ENCODE assay signal across 8 cellular contexts in the genomic region with DNA sequence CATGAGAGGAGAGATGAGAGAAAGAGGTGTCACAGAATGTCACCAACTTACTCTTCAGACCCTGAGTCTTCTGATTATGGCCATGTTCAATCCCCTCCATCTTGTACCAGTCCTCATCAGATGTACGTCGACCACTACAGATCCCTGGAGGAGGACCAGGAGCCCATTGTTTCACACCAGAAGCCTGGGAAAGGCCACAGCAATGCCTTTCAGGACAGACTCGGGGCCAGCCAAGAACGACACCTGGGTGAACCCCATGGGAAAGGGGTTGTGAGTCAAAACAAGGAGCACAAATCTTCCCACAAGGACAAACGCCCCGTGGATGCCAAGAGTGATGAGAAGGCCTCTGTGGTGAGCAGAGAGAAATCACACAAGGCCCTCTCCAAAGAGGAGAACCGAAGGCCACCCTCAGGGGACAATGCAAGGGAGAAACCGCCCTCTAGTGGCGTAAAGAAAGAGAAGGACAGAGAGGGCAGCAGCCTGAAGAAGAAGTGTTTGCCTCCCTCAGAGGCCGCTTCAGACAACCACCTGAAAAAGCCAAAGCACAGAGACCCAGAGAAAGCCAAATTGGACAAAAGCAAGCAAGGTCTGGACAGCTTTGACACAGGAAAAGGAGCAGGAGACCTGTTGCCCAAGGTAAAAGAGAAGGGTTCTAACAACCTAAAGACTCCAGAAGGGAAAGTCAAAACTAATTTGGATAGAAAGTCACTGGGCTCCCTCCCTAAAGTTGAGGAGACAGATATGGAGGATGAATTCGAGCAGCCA. TPM values are rescaled to one million over a fixed set of nuclear protein-coding genes. Genes with fewer than 3 reads are reported as not detected.
DNase-seq lines count a peak whose midpoint lies in the region; ATAC-seq, FAIRE-seq and TF ChIP-seq lines count a peak whose summit lies in the region.

No MANE protein-coding gene starts in this region.

- no peak for TF ChIP-seq EP300 in stomach (IDR thresholded peaks at IDR 0.05)

- H3K27ac ChIP-seq in keratinocyte (ENCODE audit: control insufficient read depth, insufficient read depth, low read length) (no peak overlapping the region), stomach (peak overlapping the region in 3 of 5 donors; percentile 15 to 36 (median 24))

- H3K4me1 ChIP-seq in keratinocyte (ENCODE audit: control insufficient read depth, extremely low read depth, insufficient read depth, low read length) (peaks cover 12% of the 10 kb centered on the region), stomach (peaks cover 28 to 56% (median 48%) of the 10 kb centered on the region in 4 donors)

- no peak overlapping the region for H3K9ac ChIP-seq in keratinocyte (ENCODE audit: control insufficient read depth, extremely low read depth, insufficient read depth, low read length)

- FAIRE-seq in keratinocyte (lab: Jason Lieb, UNC), result no peak

- H3K4me3 ChIP-seq in astrocyte of the cerebellum (ENCODE audit: low read depth, low read length) (no peak overlapping the region), keratinocyte (ENCODE audit: control insufficient read depth in 2 of 3, extremely low read depth in 1 of 3, insufficient read depth in 2 of 3, low read depth in 1 of 3, low read length in 3 of 3) (no peak overlapping the region), stomach (no peak overlapping the region)

- DNase-seq in DMS53 treated with DMSO at 0.1 percent for 48 hours (lab: John Stamatoyannopoulos, UW; ENCODE audit: unreplicated experiment), result peak; percentile 58
- DNase-seq in RKO (ENCODE audit: low spot score), result peak; percentile 68
- peak; percentile 24 for DNase-seq in astrocyte of the cerebellum (ENCODE audit: low read depth)
- no peak for DNase-seq in keratinocyte (ENCODE audit: low read depth, low spot score)
- DNase-seq in stomach, result peak; percentile 60

- 30 to 54% (median 38%) methylated on average over 11 of the region's 11 CpGs for WGBS in stomach, 5 donors

- TF ChIP-seq CTCF in astrocyte of the cerebellum (IDR thresholded peaks at IDR 0.05; ENCODE audit: low read depth, low read length, missing control alignments) (peak; percentile 74), keratinocyte (optimal IDR thresholded peaks at IDR 0.05 in 1 of 3, IDR thresholded peaks at IDR 0.05 in 1 of 3, conservative IDR thresholded peaks at IDR 0.05 in 1 of 3; ENCODE audit: extremely low read depth in 1 of 3, insufficient read depth in 2 of 3, low read length in 3 of 3) (peak; percentile 62 to 81 (median 74)), stomach (IDR thresholded peaks at IDR 0.05) (peak in 5 of 7 experiments; percentile 44 to 66 (median 48))

- H3K9me3 ChIP-seq in keratinocyte (ENCODE audit: control insufficient read depth, low read depth, low read length), result no peaks in the 10 kb centered on the region
- H3K9me3 ChIP-seq in stomach, result no peaks in the 10 kb centered on the region

- in situ Hi-C loops in astrocyte of the cerebellum (cut with HindIII; ENCODE audit: low sequenced_read_pairs), result no loop called here

- ATAC-seq in HG03060 (IDR thresholded peaks at IDR 0.05; ENCODE audit: low read depth, unreplicated experiment), result peak; percentile 47
- ATAC-seq in HG02884 (IDR thresholded peaks at IDR 0.05; ENCODE audit: unreplicated experiment), result no peak
- ATAC-seq in HG03159 (IDR thresholded peaks at IDR 0.05; ENCODE audit: unreplicated experiment), result no peak

- intact Hi-C loops in stomach (cut with DNase I; ENCODE audit: low total_unique reads), result no loop called here

- no peaks in the 10 kb centered on the region for H3K9me1 ChIP-seq in keratinocyte (ENCODE audit: control insufficient read depth, extremely low read depth, insufficient read depth, low read length)

- H3K27me3 ChIP-seq in keratinocyte (ENCODE audit: control insufficient read depth, extremely low read depth, insufficient read depth, low read length) (no peaks in the 10 kb centered on the region), stomach (no peaks in the 10 kb centered on the region)

- peaks cover 48% of the 10 kb centered on the region for H3K79me2 ChIP-seq in keratinocyte (ENCODE audit: control insufficient read depth, insufficient read depth, low read length)

- H3K36me3 ChIP-seq in keratinocyte (ENCODE audit: control insufficient read depth in 2 of 2, extremely low read depth in 1 of 2, insufficient read depth in 2 of 2, low read length in 2 of 2) (peaks cover 43 to 48% of the 10 kb centered on the region in 2 experiments), stomach (peaks cover 64 to 83% (median 79%) of the 10 kb centered on the region in 4 donors)

- no peak for TF ChIP-seq POLR2A in stomach (IDR thresholded peaks at IDR 0.05)

- H3K4me2 ChIP-seq in keratinocyte (ENCODE audit: control insufficient read depth, extremely low read depth, insufficient read depth, low read depth, low read length), result no peak overlapping the region

- peaks cover 6% of the 10 kb centered on the region for H4K20me1 ChIP-seq in keratinocyte (ENCODE audit: control insufficient read depth, extremely low read depth, insufficient read depth, low read length)

- no peak overlapping the region for H2AFZ ChIP-seq in keratinocyte (ENCODE audit: control insufficient read depth, low read length)

- dilution Hi-C loops in keratinocyte (cut with MboI; ENCODE audit: extremely low pct_ligation_motif_present, low sequenced_read_pairs), result no loop called here

RNA-seq across cellular contexts. Expression of gene ELOA, which starts 8.0 kb away (rescaled TPM):
- polyA plus RNA-seq in keratinocyte (18.0 to 43.9 TPM (median 31.8 TPM) in 3 replicates), stomach (10 to 100 TPM; 19.1 to 28.1 (median 22.6) TPM)
- polyA plus RNA-seq in keratinocyte (2011; ENCODE audit: low read depth), result 33.1 TPM
- 28.3 and 36.5 TPM in 2 replicates for polyA plus RNA-seq in keratinocyte (2011; cell fraction: cytosol; rRNA removed)
- polyA plus RNA-seq in keratinocyte (2011; cell fraction: nucleus; rRNA removed), result 28.0 and 33.4 TPM in 2 replicates
- 17.5 and 36.3 TPM in 2 replicates for polyA plus RNA-seq in keratinocyte (2012; ENCODE audit: low replicate concordance)
- polyA minus RNA-seq in keratinocyte, result 16.7 to 31.0 TPM (median 23.8 TPM) in 3 replicates
- polyA minus RNA-seq in keratinocyte (2011; cell fraction: cytosol; rRNA and poly(A)+ RNA removed), result 34.1 TPM
- polyA minus RNA-seq in keratinocyte (2011; cell fraction: nucleus; rRNA and poly(A)+ RNA removed), result 16.0 and 25.8 TPM in 2 replicates
- total RNA-seq in stomach, result 10 to 100 TPM in 4 of 5 donors, 1 to 10 TPM in 1; 7.2 to 54.0 (median 32.5) TPM

RNA-seq across cellular contexts. Expression of gene PITHD1, which starts 27.0 kb away (rescaled TPM):
- polyA plus RNA-seq in keratinocyte (48.9 to 60.8 TPM (median 59.4 TPM) in 3 replicates), stomach (10 to 100 TPM; 35.2 to 52.1 (median 47.5) TPM)
- polyA plus RNA-seq in keratinocyte (2011; ENCODE audit: low read depth), result 17.9 TPM
- polyA plus RNA-seq in keratinocyte (2011; cell fraction: cytosol; rRNA removed), result 54.3 and 63.7 TPM in 2 replicates
- polyA plus RNA-seq in keratinocyte (2011; cell fraction: nucleus; rRNA removed), result 35.8 and 46.7 TPM in 2 replicates
- polyA plus RNA-seq in keratinocyte (2012; ENCODE audit: low replicate concordance), result 36.7 and 62.0 TPM in 2 replicates
- polyA minus RNA-seq in keratinocyte, result 13.4 to 15.6 TPM (median 14.4 TPM) in 3 replicates
- 20.3 TPM for polyA minus RNA-seq in keratinocyte (2011; cell fraction: cytosol; rRNA and poly(A)+ RNA removed)
- polyA minus RNA-seq in keratinocyte (2011; cell fraction: nucleus; rRNA and poly(A)+ RNA removed), result 6.8 and 8.0 TPM in 2 replicates
- total RNA-seq in stomach, result 10 to 100 TPM; 18.1 to 62.0 (median 34.5) TPM

RNA-seq across cellular contexts. Expression of gene LYPLA2, which starts 39.7 kb away (rescaled TPM):
- polyA plus RNA-seq in keratinocyte (51.7 to 81.7 TPM (median 73.9 TPM) in 3 replicates), stomach (10 to 100 TPM; 61.1 to 85.2 (median 67.6) TPM)
- 27.7 TPM for polyA plus RNA-seq in keratinocyte (2011; ENCODE audit: low read depth)
- polyA plus RNA-seq in keratinocyte (2011; cell fraction: cytosol; rRNA removed), result 58.6 and 99.6 TPM in 2 replicates
- 63.3 and 92.1 TPM in 2 replicates for polyA plus RNA-seq in keratinocyte (2011; cell fraction: nucleus; rRNA removed)
- polyA plus RNA-seq in keratinocyte (2012; ENCODE audit: low replicate concordance), result 61.1 and 73.9 TPM in 2 replicates
- 54.5 to 70.5 TPM (median 61.2 TPM) in 3 replicates for polyA minus RNA-seq in keratinocyte
- polyA minus RNA-seq in keratinocyte (2011; cell fraction: cytosol; rRNA and poly(A)+ RNA removed), result 134 TPM
- 29.7 and 39.1 TPM in 2 replicates for polyA minus RNA-seq in keratinocyte (2011; cell fraction: nucleus; rRNA and poly(A)+ RNA removed)
- total RNA-seq in stomach, result 10 to 100 TPM; 29.0 to 84.6 (median 36.2) TPM

RNA-seq across cellular contexts. Expression of gene GALE, which starts 49.3 kb away (rescaled TPM):
- polyA plus RNA-seq in keratinocyte, result 52.8 to 68.3 TPM (median 66.9 TPM) in 3 replicates
- polyA plus RNA-seq in keratinocyte (2011; ENCODE audit: low read depth), result 16.0 TPM
- 32.5 and 51.1 TPM in 2 replicates for polyA plus RNA-seq in keratinocyte (2011; cell fraction: cytosol; rRNA removed)
- 58.9 and 68.1 TPM in 2 replicates for polyA plus RNA-seq in keratinocyte (2011; cell fraction: nucleus; rRNA removed)
- 31.5 and 55.2 TPM in 2 replicates for polyA plus RNA-seq in keratinocyte (2012; ENCODE audit: low replicate concordance)
- 37.5 to 51.9 TPM (median 38.4 TPM) in 3 replicates for polyA minus RNA-seq in keratinocyte
- polyA minus RNA-seq in keratinocyte (2011; cell fraction: cytosol; rRNA and poly(A)+ RNA removed), result 36.4 TPM
- polyA minus RNA-seq in keratinocyte (2011; cell fraction: nucleus; rRNA and poly(A)+ RNA removed), result 20.2 and 22.2 TPM in 2 replicates
- 100 to 1,000 TPM in 3 of 5 donors, 10 to 100 TPM in 2; 34.4 to 401 (median 134) TPM for total RNA-seq in stomach
- polyA plus RNA-seq in stomach, result 100 to 1,000 TPM; 107 to 443 (median 165) TPM

RNA-seq across cellular contexts. Expression of gene RPL11, which starts 59.6 kb away (rescaled TPM):
- 1,640 to 2,447 TPM (median 1,913 TPM) in 3 replicates for polyA plus RNA-seq in keratinocyte
- polyA plus RNA-seq in keratinocyte (2011; ENCODE audit: low read depth), result 990 TPM
- polyA plus RNA-seq in keratinocyte (2011; cell fraction: cytosol; rRNA removed), result 2,661 and 2,845 TPM in 2 replicates
- 618 and 843 TPM in 2 replicates for polyA plus RNA-seq in keratinocyte (2011; cell fraction: nucleus; rRNA removed)
- polyA plus RNA-seq in keratinocyte (2012; ENCODE audit: low replicate concordance), result 2,405 and 3,359 TPM in 2 replicates
- 477 to 652 TPM (median 620 TPM) in 3 replicates for polyA minus RNA-seq in keratinocyte
- polyA minus RNA-seq in keratinocyte (2011; cell fraction: cytosol; rRNA and poly(A)+ RNA removed), result 678 TPM
- polyA minus RNA-seq in keratinocyte (2011; cell fraction: nucleus; rRNA and poly(A)+ RNA removed), result 138 and 247 TPM in 2 replicates
- 1,000 to 10,000 TPM in 1 of 5 donors, 100 to 1,000 TPM in 4; 255 to 1,618 (median 778) TPM for total RNA-seq in stomach
- 1,000 to 10,000 TPM; 3,493 to 4,094 (median 3,871) TPM for polyA plus RNA-seq in stomach
